ENCODE assay signal across 16 cellular contexts in the genomic region with DNA sequence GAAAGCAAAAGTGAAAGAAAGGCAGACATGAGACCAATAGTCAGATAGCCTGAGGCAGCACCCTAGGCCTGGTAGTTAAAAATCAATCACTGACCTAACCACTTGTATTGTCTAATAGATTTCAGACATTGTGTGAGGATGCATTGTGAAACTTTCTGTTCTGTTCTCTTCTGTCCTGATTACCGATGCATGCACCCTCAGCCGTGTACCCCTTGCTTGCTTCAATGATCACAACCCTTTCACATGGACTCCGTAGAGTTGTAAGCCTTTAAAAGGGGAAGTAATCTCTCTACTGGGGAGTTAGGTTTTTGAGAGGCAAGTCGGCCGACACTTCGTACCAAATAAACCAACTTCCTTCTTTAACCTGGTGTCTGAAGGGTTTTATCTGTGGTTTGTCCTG.
DNase-seq lines count a peak whose midpoint lies in the region; ATAC-seq and TF ChIP-seq lines count a peak whose summit lies in the region.
"Had no signal": no experiment of that assay in that cellular context is flagged by ENCODE, and none has a peak within 500 bp of the region (broad histone marks: within the 10 kb centered on the region; RNA-seq: fewer than 3 reads in every experiment).

No MANE protein-coding gene starts in this region.

- peak overlapping the region; percentile 81; the same call in 1 of the 2 replicates for H3K9ac ChIP-seq in OCI-LY1 (ENCODE audit: low read length)

- H3F3A ChIP-seq in OCI-LY1 (ENCODE audit: insufficient read depth, low read length), result no peaks in the 10 kb centered on the region

- H3K9me3 ChIP-seq in OCI-LY1 (ENCODE audit: low read length), result no peaks in the 10 kb centered on the region
- H3K9me3 ChIP-seq: pancreas, suprapubic skin had no signal

- no peaks in the 10 kb centered on the region for H3K27me3 ChIP-seq in OCI-LY1 (ENCODE audit: insufficient read depth, low read length)
- H3K27me3 ChIP-seq: pancreas, suprapubic skin had no signal

- peak; percentile 95 for ATAC-seq in GM19455 (IDR thresholded peaks at IDR 0.05; ENCODE audit: unreplicated experiment)
- peak; percentile 96 for ATAC-seq in HG03045 (IDR thresholded peaks at IDR 0.05; ENCODE audit: unreplicated experiment)
- ATAC-seq in HG03520 (IDR thresholded peaks at IDR 0.05; ENCODE audit: unreplicated experiment), result no peak
- ATAC-seq: activated T-cell treated with anti-CD3 and anti-CD28 coated beads, Interleukin-2, amount 50 U/mL, for 4 hours; pancreas had no signal

- H3K79me2 ChIP-seq in OCI-LY1 (ENCODE audit: insufficient read depth, low read length), result no peaks in the 10 kb centered on the region

- no peaks in the 10 kb centered on the region for H4K20me1 ChIP-seq in OCI-LY1 (ENCODE audit: insufficient read depth, low read length)

- no peaks in the 10 kb centered on the region for H3K36me3 ChIP-seq in OCI-LY1 (ENCODE audit: insufficient read depth, low read length)
- H3K36me3 ChIP-seq: pancreas, suprapubic skin had no signal

- no peak overlapping the region for H2AFZ ChIP-seq in OCI-LY1 (ENCODE audit: low read length)

- H3K4me2 ChIP-seq in OCI-LY1 (ENCODE audit: low read length), result peak overlapping the region; percentile 90

- peak overlapping the region; percentile 63 for H3K4me3 ChIP-seq in OCI-LY1 (ENCODE audit: low read depth, low read length, poor library complexity, severe bottlenecking)
- H3K4me3 ChIP-seq: pancreas, suprapubic skin had no signal

- DNase-seq in Ammon's horn (ENCODE audit: low spot score) (peak; percentile 30), NCI-H774 (lab: John Stamatoyannopoulos, UW) (no peak), NCI-H446 treated with DMSO at 0.1 percent for 48 hours (lab: John Stamatoyannopoulos, UW) (no peak)
- DNase-seq in stimulated activated CD4-positive, alpha-beta T cell treated with anti-CD3 and anti-CD28 coated beads, Interleukin-1b, Interleukin-23, amount 100 ng/mL, for 48 hours, result no peak
- DNase-seq: activated CD4-positive, alpha-beta T cell treated with anti-CD3 and anti-CD28 coated beads for 4 hours; activated T-cell treated with anti-CD3 and anti-CD28 coated beads, Interleukin-2, amount 50 U/mL, for 4 hours; CD8-positive, alpha-beta memory T cell; cerebellar nuclear complex; IMR-90; pancreas; stimulated activated CD4-positive, alpha-beta T cell treated with anti-CD3 and anti-CD28 coated beads, Interleukin-12 subunit alpha, Interleukin-12 subunit beta, amount 100 ng/mL, for 4 hours had no signal

- H3K9me2 ChIP-seq in OCI-LY1 (ENCODE audit: low read depth, low read length), result no peaks in the 10 kb centered on the region

- peaks cover 90% of the 10 kb centered on the region for H3K4me1 ChIP-seq in OCI-LY1 (ENCODE audit: insufficient read depth, low read length, severe bottlenecking)
- H3K4me1 ChIP-seq: pancreas, suprapubic skin had no signal

- peak overlapping the region; percentile 100 for H3K27ac ChIP-seq in OCI-LY1 (ENCODE audit: low read depth, low read length, poor library complexity, severe bottlenecking)
- H3K27ac ChIP-seq: pancreas, suprapubic skin had no signal

- no peak for TF ChIP-seq CTCF in OCI-LY1 (IDR thresholded peaks at IDR 0.05; ENCODE audit: low read length)
